Comparison of ENCODE assay signal across 13 cellular contexts in the genomic region with DNA sequence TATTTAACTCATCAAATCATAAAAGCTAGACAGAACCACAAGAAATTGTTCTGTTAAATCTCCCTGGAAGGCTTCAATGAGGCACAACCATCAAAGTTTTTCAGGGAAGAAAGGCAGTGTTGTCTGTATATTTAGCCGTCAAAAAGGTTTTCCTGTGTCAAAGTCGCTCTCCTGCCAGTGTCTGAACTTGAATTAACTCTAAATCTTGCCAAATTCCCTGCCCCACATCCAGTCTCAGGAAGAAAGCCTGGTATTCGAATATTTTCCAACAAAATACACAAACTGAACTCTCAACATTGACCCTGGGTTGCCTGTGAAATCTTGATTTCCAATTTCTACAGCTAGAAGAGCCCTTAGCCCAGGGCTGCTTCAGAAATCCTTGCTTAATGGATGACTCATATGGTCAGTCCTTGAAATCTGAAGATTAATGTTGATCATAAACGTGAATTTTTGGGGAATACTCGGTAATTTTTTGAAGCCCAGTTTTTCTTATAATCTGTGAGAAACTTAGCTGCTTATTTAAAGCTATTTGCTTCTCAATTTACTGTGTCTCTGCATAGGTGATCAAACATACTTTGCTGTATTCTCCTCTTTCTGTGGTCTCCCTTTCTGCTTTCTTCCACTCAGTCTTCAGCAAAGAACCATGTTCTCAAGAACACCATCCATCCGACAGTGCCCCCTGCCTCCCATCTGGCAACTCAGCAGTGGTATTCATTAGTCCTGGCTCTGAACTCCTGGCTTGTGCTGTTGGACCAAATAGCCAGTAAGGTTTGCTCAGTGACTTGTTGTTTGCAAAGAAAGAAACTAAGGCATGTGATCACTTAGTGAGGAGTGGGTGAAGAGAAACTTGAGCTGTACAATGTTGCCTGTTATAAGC.
DNase-seq lines count a peak whose midpoint lies in the region; ATAC-seq and FAIRE-seq lines count a peak whose summit lies in the region.
"Had no signal": no experiment of that assay in that cellular context is flagged by ENCODE, and none has a peak within 500 bp of the region (broad histone marks: within the 10 kb centered on the region; RNA-seq: fewer than 3 reads in every experiment).

No MANE protein-coding gene starts in this region.

- no peak for ATAC-seq in HG02981 (IDR thresholded peaks at IDR 0.05; ENCODE audit: unreplicated experiment)

- no peak for FAIRE-seq in HTR-8/SVneo (lab: Jason Lieb, UNC)

- peak; percentile 39 for DNase-seq in Ammon's horn (ENCODE audit: low spot score)
- DNase-seq in HTR-8/SVneo (ENCODE audit: insufficient read length, low spot score) = peak; percentile 23
- peak; percentile 22 for DNase-seq in cerebellar cortex (ENCODE audit: low spot score)
- peak; percentile 34 for DNase-seq in medulla oblongata (ENCODE audit: extremely low spot score)
- DNase-seq in activated CD8-positive, alpha-beta memory T cell treated with anti-CD3 and anti-CD28 coated beads, Interleukin-2, amount 50 U/mL, for 48 hours = no peak
- DNase-seq in RKO (ENCODE audit: low spot score) = no peak
- no peak for DNase-seq in DMS79 (lab: John Stamatoyannopoulos, UW)
- DNase-seq: activated effector memory CD4-positive, alpha-beta T cell treated with anti-CD3 and anti-CD28 coated beads, Interleukin-2, amount 50 U/mL, for 16 hours; mammary epithelial cell; stimulated activated CD4-positive, alpha-beta T cell treated with anti-CD3 and anti-CD28 coated beads, Interleukin-15, amount 100 ng/mL, for 24 hours; stimulated activated naive CD4-positive, alpha-beta T cell treated with Interleukin-2 at 50 U/mL for 16 hours; WERI-Rb-1 had no signal

Comparison
In these comparisons a context has a peak if more than half of its experiments do, and no peak if none do; other contexts are left out.
1. DNase-seq: peak in Ammon's horn (single experiment), HTR-8/SVneo (single experiment), cerebellar cortex (single experiment) and medulla oblongata (single experiment); none in activated CD8-positive, alpha-beta memory T cell treated with anti-CD3 and anti-CD28 coated beads, Interleukin-2, amount 50 U/mL, for 48 hours (single experiment), RKO (single experiment) and DMS79 (single experiment).